18 cellular contexts compared by ENCODE assay signal in the genomic region with DNA sequence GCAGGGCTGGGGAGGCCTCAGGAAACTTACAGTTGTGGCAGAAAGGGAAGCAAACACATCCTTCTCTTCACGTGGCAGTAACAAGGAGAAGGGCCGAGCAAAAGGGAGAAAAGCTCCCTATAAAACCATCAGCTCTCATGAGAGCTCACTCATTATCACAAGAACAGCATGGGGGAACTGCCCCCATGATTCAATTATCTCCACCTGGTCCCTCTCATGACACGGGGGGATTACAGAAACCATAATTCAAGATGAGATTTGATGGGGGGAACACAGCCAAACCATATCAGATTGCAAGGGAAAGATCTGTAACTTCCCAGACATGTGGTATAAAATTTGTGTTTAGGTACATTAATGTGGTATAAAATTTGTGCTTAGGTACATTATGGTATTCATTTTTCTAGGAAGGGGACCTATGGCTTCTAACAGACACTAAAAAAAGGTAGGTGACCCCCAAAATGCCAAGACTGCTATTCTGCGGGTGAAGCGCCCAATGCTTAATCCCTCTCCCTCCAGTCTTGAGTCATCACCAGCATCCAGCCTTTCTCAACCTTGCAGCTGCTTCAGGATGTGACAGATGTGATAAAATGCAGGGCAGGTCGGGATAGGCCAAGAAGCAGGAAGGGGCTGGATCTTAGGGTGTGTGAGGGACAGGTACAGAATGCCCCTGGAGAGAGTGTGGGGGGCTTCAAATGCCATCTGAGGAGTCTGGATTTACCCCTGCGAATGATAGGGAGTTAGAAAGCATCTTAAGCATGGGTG.
"Had no signal": no experiment of that assay in that cellular context is flagged by ENCODE, and none has a peak within 500 bp of the region (broad histone marks: within the 10 kb centered on the region; RNA-seq: fewer than 3 reads in every experiment).

No MANE protein-coding gene starts in this region.

- H3K27ac Mint-ChIP-seq: activated T-cell treated with anti-CD3 and anti-CD28 coated beads, Interleukin-2, amount 50 U/mL, for 24 hours; brain; memory B cell; nephron had no signal

- H3K27me3 ChIP-seq: esophagus squamous epithelium, left lung, ovary, stomach, uterus had no signal

- H3K27ac ChIP-seq: esophagus squamous epithelium, left lung, ovary, stomach, uterus had no signal

- H3K4me3 ChIP-seq: esophagus squamous epithelium, left lung, ovary, stomach, uterus had no signal

- H3K27me3 Mint-ChIP-seq: activated T-cell treated with anti-CD3 and anti-CD28 coated beads, Interleukin-2, amount 50 U/mL, for 24 hours had no signal

- H3K4me3 Mint-ChIP-seq: activated T-cell treated with anti-CD3 and anti-CD28 coated beads, Interleukin-2, amount 50 U/mL, for 24 hours; brain; memory B cell; nephron had no signal

- ATAC-seq: activated naive CD4-positive, alpha-beta T cell treated with anti-CD3 and anti-CD28 coated beads, Interleukin-2, amount 50 U/mL, for 72 hours had no signal

- H3K36me3 Mint-ChIP-seq: activated naive CD4-positive, alpha-beta T cell treated with anti-CD3 and anti-CD28 coated beads, Interleukin-2, amount 50 U/mL, for 72 hours; brain; memory B cell had no signal

- H3K9me3 ChIP-seq: esophagus squamous epithelium, left lung, ovary, stomach, uterus had no signal

- H3K4me1 Mint-ChIP-seq: brain had no signal

- DNase-seq: activated effector memory CD4-positive, alpha-beta T cell treated with anti-CD3 and anti-CD28 coated beads, Interleukin-2, amount 50 U/mL, for 16 hours; activated T-cell treated with anti-CD3 and anti-CD28 coated beads, Interleukin-2, amount 50 U/mL, for 24 hours; amygdala; cerebellar nuclear complex; esophagus squamous epithelium; foreskin melanocyte; islet precursor cell; left lung; ovary; stimulated activated CD4-positive, alpha-beta T cell treated with anti-CD3 and anti-CD28 coated beads, Interleukin-4, amount 100 ng/mL, for 1 hour; stimulated activated CD8-positive, alpha-beta memory T cell treated with anti-CD3 and anti-CD28 coated beads, Interleukin-4, amount 100 ng/mL, for 48 hours; stomach; T-helper 2 cell; uterus had no signal

- H3K9me3 Mint-ChIP-seq: activated naive CD4-positive, alpha-beta T cell treated with anti-CD3 and anti-CD28 coated beads, Interleukin-2, amount 50 U/mL, for 72 hours; activated T-cell treated with anti-CD3 and anti-CD28 coated beads, Interleukin-2, amount 50 U/mL, for 24 hours; brain; memory B cell had no signal

- H3K36me3 ChIP-seq: esophagus squamous epithelium, left lung, ovary, stomach, uterus had no signal

- H3K4me1 ChIP-seq: uterus had no signal
